Comparison of ENCODE assay signal across 12 cellular contexts in the genomic region with DNA sequence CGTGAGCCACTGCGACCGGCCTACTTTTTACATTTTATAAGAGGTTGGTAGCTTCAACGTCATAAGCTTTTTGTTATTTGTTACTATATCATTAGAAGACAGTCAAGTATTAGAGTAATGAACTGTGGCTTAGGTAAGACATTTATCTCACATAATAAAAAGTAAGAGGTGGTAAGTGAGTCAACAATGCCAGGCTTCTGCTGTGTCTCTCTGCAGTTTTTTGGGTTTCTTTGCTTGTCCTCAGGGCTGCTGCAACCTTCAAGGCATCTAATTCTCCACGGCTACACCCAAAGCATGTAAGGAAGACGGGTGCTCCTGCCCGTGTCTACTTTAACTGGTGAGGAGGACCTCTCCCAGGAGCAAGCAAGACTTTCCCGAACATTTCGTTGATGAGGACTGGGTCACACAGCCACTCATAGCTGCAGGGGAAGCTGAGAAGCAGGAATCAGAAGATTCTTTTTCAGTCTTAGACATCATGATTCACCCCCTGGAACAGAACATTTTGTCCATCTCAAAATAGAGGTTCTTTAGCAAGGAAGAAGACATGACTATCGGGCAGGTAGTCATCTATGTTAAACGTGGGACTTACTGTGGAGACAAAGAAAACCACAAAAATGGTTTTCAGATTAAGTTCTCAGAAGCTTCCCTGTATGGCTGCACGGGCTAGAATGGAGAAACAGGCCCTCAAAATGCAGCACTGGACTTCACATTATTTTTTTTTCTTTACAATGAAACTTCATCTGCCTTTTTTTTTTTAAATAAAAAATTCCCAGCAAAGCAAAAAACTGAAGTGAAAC. TPM values are rescaled to one million over a fixed set of nuclear protein-coding genes. Genes with fewer than 3 reads are reported as not detected.
DNase-seq lines count a peak whose midpoint lies in the region; ATAC-seq and TF ChIP-seq lines count a peak whose summit lies in the region.
"Had no signal": no experiment of that assay in that cellular context is flagged by ENCODE, and none has a peak within 500 bp of the region (broad histone marks: within the 10 kb centered on the region; RNA-seq: fewer than 3 reads in every experiment).

No MANE protein-coding gene starts in this region.

- no peaks in the 10 kb centered on the region for H3K9me3 Mint-ChIP-seq in glutamatergic neuron (ENCODE audit: unreplicated experiment)
- H3K9me3 Mint-ChIP-seq: dendritic cell treated with granulocyte-macrophage colony-stimulating factor and Interleukin-4, amounts not matched to agents 40 ng/mL and 50 ng/mL, for 4 days had no signal

- TF ChIP-seq CTCF in GM20000 (IDR thresholded peaks at IDR 0.05; ENCODE audit: extremely low read depth, missing control alignments) (no peak), epithelial cell of esophagus (IDR thresholded peaks at IDR 0.05; ENCODE audit: insufficient read depth, low read depth, low read length, missing control alignments) (no peak), glutamatergic neuron (IDR thresholded peaks at IDR 0.05; ENCODE audit: partially characterized antibody, unreplicated experiment) (no peak)

- no peaks in the 10 kb centered on the region for H3K4me1 Mint-ChIP-seq in glutamatergic neuron (ENCODE audit: low read depth, unreplicated experiment)

- H3K27me3 Mint-ChIP-seq in glutamatergic neuron (ENCODE audit: unreplicated experiment): no peaks in the 10 kb centered on the region
- H3K27me3 Mint-ChIP-seq: dendritic cell treated with granulocyte-macrophage colony-stimulating factor and Interleukin-4, amounts not matched to agents 40 ng/mL and 50 ng/mL, for 4 days had no signal

- H3K9me3 ChIP-seq in BLaER1: no peaks in the 10 kb centered on the region
- H3K9me3 ChIP-seq in SK-N-MC (ENCODE audit: low read depth, low read length): no peaks in the 10 kb centered on the region
- H3K9me3 ChIP-seq: right lobe of liver had no signal

- no peak for ATAC-seq in GM18909 (IDR thresholded peaks at IDR 0.05; ENCODE audit: poor library complexity, unreplicated experiment)
- ATAC-seq: left cardiac atrium had no signal

- H4K20me1 ChIP-seq in BLaER1: no peaks in the 10 kb centered on the region

- H3K4me3 Mint-ChIP-seq in glutamatergic neuron (ENCODE audit: unreplicated experiment): no peak overlapping the region
- H3K4me3 Mint-ChIP-seq: dendritic cell treated with granulocyte-macrophage colony-stimulating factor and Interleukin-4, amounts not matched to agents 40 ng/mL and 50 ng/mL, for 4 days had no signal

- peaks cover 45% of the 10 kb centered on the region for H3K4me1 ChIP-seq in BLaER1
- H3K4me1 ChIP-seq: right lobe of liver had no signal

- H3K4me3 ChIP-seq in BLaER1 (no peak overlapping the region), SK-N-MC (no peak overlapping the region), epithelial cell of esophagus (ENCODE audit: low read length) (no peak overlapping the region)
- H3K4me3 ChIP-seq: right lobe of liver had no signal

- H3K9ac ChIP-seq in BLaER1 (no peak overlapping the region), SK-N-MC (ENCODE audit: insufficient read length) (no peak overlapping the region)

- DNase-seq in GM20000 (ENCODE audit: low spot score): peak; percentile 32
- no peak for DNase-seq in SK-N-MC (ENCODE audit: low read depth, low spot score)
- peak; percentile 88 for DNase-seq in epithelial cell of esophagus (ENCODE audit: low read depth)
- DNase-seq in activated effector memory CD4-positive, alpha-beta T cell treated with anti-CD3 and anti-CD28 coated beads, Interleukin-2, amount 50 U/mL, for 16 hours: no peak
- no peak for DNase-seq in RKO (ENCODE audit: low spot score)
- no peak for DNase-seq in glutamatergic neuron
- DNase-seq: left cardiac atrium, right lobe of liver had no signal

- H3K27me3 ChIP-seq in BLaER1: no peaks in the 10 kb centered on the region
- H3K27me3 ChIP-seq: right lobe of liver had no signal

- no peaks in the 10 kb centered on the region for H3K36me3 ChIP-seq in BLaER1
- H3K36me3 ChIP-seq in SK-N-MC (ENCODE audit: insufficient read depth, low read length): no peaks in the 10 kb centered on the region
- H3K36me3 ChIP-seq: right lobe of liver had no signal

- H3K27ac Mint-ChIP-seq in glutamatergic neuron (ENCODE audit: unreplicated experiment): no peak overlapping the region
- H3K27ac Mint-ChIP-seq: dendritic cell treated with granulocyte-macrophage colony-stimulating factor and Interleukin-4, amounts not matched to agents 40 ng/mL and 50 ng/mL, for 4 days had no signal

- no peaks in the 10 kb centered on the region for H3K36me3 Mint-ChIP-seq in glutamatergic neuron (ENCODE audit: unreplicated experiment)

- H3K4me2 ChIP-seq in BLaER1: peak overlapping the region; percentile 48

- peak overlapping the region; percentile 12; the same call in 1 of the 2 replicates for H3K27ac ChIP-seq in BLaER1
- H3K27ac ChIP-seq in SK-N-MC: peak overlapping the region; percentile 86
- H3K27ac ChIP-seq: right lobe of liver, VCaP had no signal

RNA-seq across cellular contexts. Expression of gene RHOH, which starts 13.0 kb away (rescaled TPM):
- total RNA-seq in glutamatergic neuron (ENCODE audit: unreplicated experiment): not detected

Comparison
In these comparisons a context has a peak if more than half of its experiments do, and no peak if none do; other contexts are left out.
1. DNase-seq: peak in GM20000 (single experiment) and epithelial cell of esophagus (single experiment); none in SK-N-MC (single experiment), activated effector memory CD4-positive, alpha-beta T cell treated with anti-CD3 and anti-CD28 coated beads, Interleukin-2, amount 50 U/mL, for 16 hours (single experiment), RKO (single experiment) and glutamatergic neuron (single experiment).